In the genomic region with DNA sequence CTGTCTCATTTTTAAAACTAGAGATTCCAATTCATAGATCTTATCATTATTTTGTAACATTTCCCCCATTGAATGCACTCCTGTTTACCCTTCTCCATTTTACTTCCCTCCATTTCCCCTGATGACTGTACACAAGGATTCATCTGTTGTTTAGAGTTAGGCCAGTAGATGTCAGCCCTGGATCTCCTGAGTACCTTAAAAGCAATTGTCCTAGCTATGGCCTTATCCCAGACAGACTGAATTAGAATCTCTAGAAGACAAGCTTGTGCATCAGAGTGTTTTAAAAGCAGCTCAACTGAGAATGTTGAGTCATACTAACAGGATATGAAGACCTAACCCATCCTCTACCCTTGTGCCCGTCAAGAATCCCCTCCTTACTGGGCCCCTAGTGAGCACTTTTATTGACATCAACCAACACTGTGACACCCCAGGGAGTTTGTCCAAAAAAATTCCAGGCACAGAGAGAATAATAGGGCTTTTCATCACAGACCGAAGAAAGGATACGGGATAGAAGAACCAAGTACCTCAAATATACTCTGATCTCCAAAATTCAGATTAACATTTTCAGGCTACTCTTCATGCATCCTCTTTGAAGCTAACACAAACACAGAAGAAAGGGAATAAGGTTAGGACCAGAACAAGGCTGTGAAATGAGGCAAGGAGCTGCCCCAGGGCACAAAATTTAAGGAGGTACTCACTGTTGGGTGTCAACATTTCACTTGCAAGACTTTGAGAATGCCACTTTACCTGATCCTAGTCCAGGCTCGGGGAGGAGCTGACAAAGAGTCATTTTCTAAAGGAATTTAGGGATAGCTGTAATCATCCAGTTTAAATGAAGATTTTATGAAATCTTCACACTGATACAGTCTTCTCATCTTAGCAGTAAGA, we compare ENCODE assay signal across 8 cellular contexts. TPM values are rescaled to one million over a fixed set of nuclear protein-coding genes. Genes with fewer than 3 reads are reported as not detected.
DNase-seq lines count a peak whose midpoint lies in the region; ATAC-seq and TF ChIP-seq lines count a peak whose summit lies in the region.

No MANE protein-coding gene starts in this region.

- in situ Hi-C loops in G401 (cut with HindIII; ENCODE audit: low sequenced_read_pairs), result no loop called here

- no peak overlapping the region for H3K9ac ChIP-seq in OCI-LY3 (ENCODE audit: low read length)

- H3K9me3 Mint-ChIP-seq in effector memory CD8-positive, alpha-beta T cell, result no peaks in the 10 kb centered on the region

- H3K4me3 Mint-ChIP-seq in effector memory CD8-positive, alpha-beta T cell, result no peak overlapping the region

- no peaks in the 10 kb centered on the region for H3K27me3 Mint-ChIP-seq in effector memory CD8-positive, alpha-beta T cell

- H3K27ac ChIP-seq in OCI-LY3 (ENCODE audit: low read length), result no peak overlapping the region

- H2AFZ ChIP-seq in OCI-LY3 (ENCODE audit: low read depth, low read length), result no peak overlapping the region

- no peaks in the 10 kb centered on the region for H3K79me2 ChIP-seq in OCI-LY3 (ENCODE audit: low read length)

- H3K4me3 ChIP-seq in OCI-LY3 (ENCODE audit: low read length), result no peak overlapping the region

- peak; percentile 81 for TF ChIP-seq CTCF in OCI-LY3 (IDR thresholded peaks at IDR 0.05; ENCODE audit: low read depth, low read length)

- peaks cover 17% of the 10 kb centered on the region for H3K4me1 ChIP-seq in OCI-LY3 (ENCODE audit: low read length)

- no peaks in the 10 kb centered on the region for H3K27me3 ChIP-seq in OCI-LY3 (ENCODE audit: low read depth, low read length)

- H3K36me3 Mint-ChIP-seq in effector memory CD8-positive, alpha-beta T cell (ENCODE audit: insufficient read depth), result peaks cover 24% of the 10 kb centered on the region

- H3K27ac Mint-ChIP-seq in effector memory CD8-positive, alpha-beta T cell, result peak overlapping the region; percentile 19 to 66

- H3K4me1 Mint-ChIP-seq in effector memory CD8-positive, alpha-beta T cell (ENCODE audit: low read depth in 2 of 2), result peaks cover 22 to 43% of the 10 kb centered on the region in 2 donors

- peak; percentile 88 for ATAC-seq in GM19452 (IDR thresholded peaks at IDR 0.05; ENCODE audit: unreplicated experiment)
- ATAC-seq in HG03378 (IDR thresholded peaks at IDR 0.05; ENCODE audit: unreplicated experiment), result peak; percentile 97
- ATAC-seq in effector memory CD8-positive, alpha-beta T cell (replicated peaks), result peak; percentile 94

- no peaks in the 10 kb centered on the region for H3K36me3 ChIP-seq in OCI-LY3 (replicated peaks; ENCODE audit: low read depth, low read length)

- DNase-seq in G401 (ENCODE audit: low spot score) (peak; percentile 15), non-pigmented ciliary epithelial cell (ENCODE audit: low read depth) (peak; percentile 79), NCI-H187 (lab: John Stamatoyannopoulos, UW) (no peak), NCI-H1048 (lab: John Stamatoyannopoulos, UW) (no peak)
- DNase-seq in effector memory CD8-positive, alpha-beta T cell, result peak in 1 of 3 experiments; percentile 13

- no peaks in the 10 kb centered on the region for H3K9me3 ChIP-seq in OCI-LY3 (ENCODE audit: insufficient read depth, low read length)

- no peaks in the 10 kb centered on the region for H4K20me1 ChIP-seq in OCI-LY3 (ENCODE audit: insufficient read depth, low read length)

- no peak overlapping the region for H3K4me2 ChIP-seq in OCI-LY3 (ENCODE audit: low read length)

RNA-seq across cellular contexts. Expression of a gene that starts 17.1 kb away (rescaled TPM):
- not detected in 2 replicates for total RNA-seq in G401 (2014; rRNA removed; shearing (Covaris generic))

RNA-seq across cellular contexts. Expression of a gene that starts 36.0 kb away (rescaled TPM):
- total RNA-seq in G401 (2014; rRNA removed; shearing (Covaris generic)), result not detected in 2 replicates

Comparison
In these comparisons a context has a peak if more than half of its experiments do, and no peak if none do; other contexts are left out.
1. DNase-seq: peak in G401 (single experiment) and non-pigmented ciliary epithelial cell (single experiment); none in NCI-H187 (0 of 2) and NCI-H1048 (single experiment).
2. Peak in every context shown above with its lines, with median percentiles within 50 percentile points of each other: ATAC-seq.